In genomic region chr12:4911316-4911994, GRCh38 we compare ENCODE assay signal across 9 cellular contexts. TPM values are rescaled to one million over a fixed set of nuclear protein-coding genes. Genes with fewer than 3 reads are reported as not detected.
A peak's percentile ranks its signal among the peaks of the same experiment; 100 is the strongest.
DNase-seq lines count a peak whose midpoint lies in the region; ATAC-seq and TF ChIP-seq lines count a peak whose summit lies in the region.
"Had no signal": no experiment of that assay in that cellular context is flagged by ENCODE, and none has a peak within 500 bp of the region (broad histone marks: within the 10 kb centered on the region; RNA-seq: fewer than 3 reads in every experiment).

No MANE protein-coding gene starts in this region.

- peak overlapping the region; percentile 89 for H3K4me2 ChIP-seq in neural progenitor cell

- peaks cover 0 to 3% of the 10 kb centered on the region in 2 donors for H3K36me3 Mint-ChIP-seq in CD4-positive, alpha-beta memory T cell
- peaks cover 3% of the 10 kb centered on the region for H3K36me3 Mint-ChIP-seq in central memory CD8-positive, alpha-beta T cell (ENCODE audit: insufficient read depth)
- H3K36me3 Mint-ChIP-seq in neural progenitor cell, result peaks cover 8% of the 10 kb centered on the region

- H3K9me3 ChIP-seq in CD4-positive, alpha-beta memory T cell (ENCODE audit: control insufficient read depth in 1 of 2, low read length in 2 of 2), result no peaks in the 10 kb centered on the region
- no peaks in the 10 kb centered on the region for H3K9me3 ChIP-seq in neural progenitor cell (ENCODE audit: low read depth)

- H2AFZ ChIP-seq in neural progenitor cell (replicated peaks), result no peak overlapping the region

- no peak overlapping the region for H3K4me3 ChIP-seq in CD4-positive, alpha-beta memory T cell (ENCODE audit: low read length in 2 of 2)
- H3K4me3 ChIP-seq in GM12875 (ENCODE audit: low read depth, low read length) (peak overlapping the region; percentile 55), neural progenitor cell (peak overlapping the region; percentile 62)

- H3F3A ChIP-seq in neural progenitor cell (ENCODE audit: low read depth), result peaks cover 19% of the 10 kb centered on the region

- H3K27ac ChIP-seq in CD4-positive, alpha-beta memory T cell (ENCODE audit: low read depth, low read length), result no peak overlapping the region
- no peak overlapping the region for H3K27ac ChIP-seq in neural progenitor cell

- H3K4me3 Mint-ChIP-seq in CD4-positive, alpha-beta memory T cell, result peak overlapping the region; percentile 57 to 81 (median 76)
- peak overlapping the region; percentile 48 for H3K4me3 Mint-ChIP-seq in central memory CD8-positive, alpha-beta T cell
- H3K4me3 Mint-ChIP-seq in neural progenitor cell, result peak overlapping the region; percentile 81

- POLR2A ChIA-PET in CD4-positive, alpha-beta memory T cell (lab: Charles Lee; ENCODE audit: partially characterized antibody), result no interaction called here

- H3K4me1 ChIP-seq in CD4-positive, alpha-beta memory T cell (ENCODE audit: insufficient read depth, low read length), result peaks cover 20% of the 10 kb centered on the region
- H3K4me1 ChIP-seq in neural progenitor cell, result peaks cover 34% of the 10 kb centered on the region

- CTCF ChIA-PET in CD4-positive, alpha-beta memory T cell (lab: Charles Lee; ENCODE audit: partially characterized antibody), result no interaction called here

- peak overlapping the region in 1 of 7 donors; percentile 86 for H3K27ac Mint-ChIP-seq in CD4-positive, alpha-beta memory T cell
- H3K27ac Mint-ChIP-seq in central memory CD8-positive, alpha-beta T cell (ENCODE audit: low read depth), result no peak overlapping the region
- H3K27ac Mint-ChIP-seq in neural progenitor cell, result no peak overlapping the region

- H3K9me3 Mint-ChIP-seq in CD4-positive, alpha-beta memory T cell, result peaks cover 0 to 3% (median 0%) of the 10 kb centered on the region in 8 donors
- no peaks in the 10 kb centered on the region for H3K9me3 Mint-ChIP-seq in central memory CD8-positive, alpha-beta T cell
- peaks cover 15% of the 10 kb centered on the region for H3K9me3 Mint-ChIP-seq in neural progenitor cell

- H3K27me3 Mint-ChIP-seq in CD4-positive, alpha-beta memory T cell, result peaks cover 40 to 49% of the 10 kb centered on the region in 2 donors
- H3K27me3 Mint-ChIP-seq in central memory CD8-positive, alpha-beta T cell, result peaks cover 45% of the 10 kb centered on the region
- H3K27me3 Mint-ChIP-seq in neural progenitor cell (ENCODE audit: insufficient read depth, low read depth), result peaks cover 32% of the 10 kb centered on the region

- no peaks in the 10 kb centered on the region for H3K79me2 ChIP-seq in neural progenitor cell (ENCODE audit: low read depth)

- no peaks in the 10 kb centered on the region for H3K36me3 ChIP-seq in CD4-positive, alpha-beta memory T cell (ENCODE audit: insufficient read depth, low read length)
- H3K36me3 ChIP-seq in neural progenitor cell, result no peaks in the 10 kb centered on the region

- TF ChIP-seq CTCF in GM12875 (IDR thresholded peaks at IDR 0.05; ENCODE audit: borderline replicate concordance, insufficient read depth, low read depth, low read length) (no peak), neural progenitor cell (IDR thresholded peaks at IDR 0.05) (no peak)

- H3K9ac ChIP-seq in neural progenitor cell, result no peak overlapping the region

- no peak for ATAC-seq in central memory CD8-positive, alpha-beta T cell (replicated peaks; ENCODE audit: extremely low read depth, poor library complexity, severe bottlenecking)
- ATAC-seq in GM21723 (IDR thresholded peaks at IDR 0.05; ENCODE audit: unreplicated experiment), result no peak

- peaks cover 8 to 19% (median 12%) of the 10 kb centered on the region in 4 donors for H3K4me1 Mint-ChIP-seq in CD4-positive, alpha-beta memory T cell
- H3K4me1 Mint-ChIP-seq in central memory CD8-positive, alpha-beta T cell, result no peaks in the 10 kb centered on the region
- H3K4me1 Mint-ChIP-seq in neural progenitor cell, result peaks cover 25% of the 10 kb centered on the region

- DNase-seq in CD4-positive, alpha-beta memory T cell, result no peak
- no peak for DNase-seq in central memory CD8-positive, alpha-beta T cell (ENCODE audit: low spot score in 2 of 2)
- DNase-seq in neural progenitor cell (ENCODE audit: low spot score), result no peak
- DNase-seq in inferior parietal cortex (ENCODE audit: extremely low spot score), result no peak
- no peak for DNase-seq in NCI-H748 treated with DMSO at 0.1 percent for 48 hours (lab: John Stamatoyannopoulos, UW)
- DNase-seq: NCI-H1694 had no signal

- intact Hi-C loops in CD4-positive, alpha-beta memory T cell (cut with micrococcal nuclease), result no loop called here

- H3K27me3 ChIP-seq in CD4-positive, alpha-beta memory T cell (ENCODE audit: insufficient read depth, low read length), result peaks cover 12% of the 10 kb centered on the region
- H3K27me3 ChIP-seq in neural progenitor cell, result peaks cover 85% of the 10 kb centered on the region

- no peaks in the 10 kb centered on the region for H4K20me1 ChIP-seq in neural progenitor cell (ENCODE audit: low read depth)

RNA-seq across cellular contexts. Expression of gene KCNA1, which starts 1.8 kb away (rescaled TPM):
- not detected for total RNA-seq in CD4-positive, alpha-beta memory T cell
- polyA plus RNA-seq in CD4-positive, alpha-beta memory T cell, result not detected
- total RNA-seq in neural progenitor cell (ENCODE audit: low replicate concordance), result 1.4 and 3.1 TPM in 2 replicates
- total RNA-seq: fibroblast of villous mesenchyme had no signal

Comparison
In these comparisons a context has a peak if more than half of its experiments do, and no peak if none do; other contexts are left out.
1. H3K4me3 ChIP-seq: peak in GM12875 (single experiment) and neural progenitor cell (single experiment); none in CD4-positive, alpha-beta memory T cell (0 of 2).
2. Peak in every context shown above with its lines, with median percentiles within 50 percentile points of each other: H3K4me3 Mint-ChIP-seq.